ENCODE assay signal across 11 cellular contexts in the genomic region with DNA sequence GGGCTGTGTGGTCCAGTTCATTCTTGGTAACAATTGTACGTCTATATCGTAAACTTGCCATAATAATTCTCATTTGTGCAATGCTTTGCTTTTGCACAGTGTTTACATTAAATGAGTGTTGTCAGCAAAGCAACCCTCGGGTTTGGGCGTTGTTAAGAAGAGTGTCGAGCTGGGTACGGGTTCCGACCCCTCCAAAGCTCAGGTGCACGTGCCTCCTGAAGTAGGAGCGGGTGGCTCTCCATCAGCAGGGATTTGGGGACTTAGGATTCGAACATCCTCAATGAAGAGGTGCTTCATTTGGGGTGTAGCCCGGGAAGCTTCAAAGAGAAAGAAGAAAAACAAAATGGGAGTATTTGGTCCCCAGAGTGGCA. TPM values are rescaled to one million over a fixed set of nuclear protein-coding genes. Genes with fewer than 3 reads are reported as not detected.
A peak's percentile ranks its signal among the peaks of the same experiment; 100 is the strongest.
DNase-seq lines count a peak whose midpoint lies in the region; ATAC-seq, FAIRE-seq and TF ChIP-seq lines count a peak whose summit lies in the region.
"Had no signal": no experiment of that assay in that cellular context is flagged by ENCODE, and none has a peak within 500 bp of the region (broad histone marks: within the 10 kb centered on the region; RNA-seq: fewer than 3 reads in every experiment).

No MANE protein-coding gene starts in this region.

- peaks cover 47% of the 10 kb centered on the region for H3K27me3 Mint-ChIP-seq in activated naive CD4-positive, alpha-beta T cell treated with anti-CD3 and anti-CD28 coated beads, Interleukin-2, amount 10 ng/mL, durations not matched to agents 7 days and 5 days
- H3K27me3 Mint-ChIP-seq in astrocyte (ENCODE audit: low read depth, unreplicated experiment) (no peaks in the 10 kb centered on the region), mesothelial cell of epicardium (ENCODE audit: low read depth) (peaks cover 16% of the 10 kb centered on the region)

- DNase-seq in activated naive CD4-positive, alpha-beta T cell treated with anti-CD3 and anti-CD28 coated beads, Interleukin-2, amount 10 ng/mL, durations not matched to agents 7 days and 5 days: no peak
- DNase-seq in activated naive CD4-positive, alpha-beta T cell treated with anti-CD3 and anti-CD28 coated beads, Interleukin-2, amount 50 U/mL, for 72 hours (ENCODE audit: low spot score in 2 of 2): no peak
- DNase-seq in astrocyte (ENCODE audit: low read depth) (no peak), mesothelial cell of epicardium (ENCODE audit: low spot score in 2 of 2, unreplicated experiment in 2 of 2) (no peak), tibial nerve (ENCODE audit: low spot score in 2 of 2) (no peak), AG08395 (ENCODE audit: low spot score) (no peak), cerebellar nuclear complex (lab: John Stamatoyannopoulos, UW) (no peak)
- DNase-seq: foreskin melanocyte, MM.1S had no signal

- WGBS in tibial nerve, 2 donors: 26 to 30% methylated on average over 11 of the region's 11 CpGs

- H3K27ac Mint-ChIP-seq in activated naive CD4-positive, alpha-beta T cell treated with anti-CD3 and anti-CD28 coated beads, Interleukin-2, amount 10 ng/mL, durations not matched to agents 7 days and 5 days: no peak overlapping the region
- H3K27ac Mint-ChIP-seq in activated naive CD4-positive, alpha-beta T cell treated with anti-CD3 and anti-CD28 coated beads, Interleukin-2, amount 50 U/mL, for 72 hours: no peak overlapping the region
- peak overlapping the region; percentile 80 for H3K27ac Mint-ChIP-seq in astrocyte (ENCODE audit: unreplicated experiment)
- H3K27ac Mint-ChIP-seq in mesothelial cell of epicardium: no peak overlapping the region

- TF ChIP-seq EP300 in tibial nerve (IDR thresholded peaks at IDR 0.05): no peak

- H3K4me1 ChIP-seq in astrocyte (ENCODE audit: insufficient read depth, low read length): no peaks in the 10 kb centered on the region
- peaks cover 0 to 10% (median 0%) of the 10 kb centered on the region in 4 donors for H3K4me1 ChIP-seq in tibial nerve
- H3K4me1 ChIP-seq: right atrium auricular region had no signal

- peak overlapping the region; percentile 61 for H3K9ac ChIP-seq in astrocyte (ENCODE audit: low read length)

- no peak for TF ChIP-seq CTCF in astrocyte (IDR thresholded peaks at IDR 0.05; ENCODE audit: insufficient read depth, low read depth, low read length)
- TF ChIP-seq CTCF in mesothelial cell of epicardium (IDR thresholded peaks at IDR 0.05; ENCODE audit: unreplicated experiment): no peak
- TF ChIP-seq CTCF in tibial nerve (IDR thresholded peaks at IDR 0.05): no peak

- H3K4me2 ChIP-seq in astrocyte (ENCODE audit: low read length): peak overlapping the region; percentile 80

- CTCF ChIA-PET in activated naive CD4-positive, alpha-beta T cell treated with anti-CD3 and anti-CD28 coated beads, Interleukin-2, amount 10 ng/mL, durations not matched to agents 7 days and 5 days (lab: Charles Lee): interaction anchor here (1.3 kb wide), 2 partner anchors 16 to 49 kb away, joined by 3 to 4 read pairs; a partner anchor contains a TSS

- TF ChIP-seq POLR2A in tibial nerve (IDR thresholded peaks at IDR 0.05): no peak

- H3K79me2 ChIP-seq in astrocyte (ENCODE audit: insufficient read depth, low read length): no peaks in the 10 kb centered on the region

- peak overlapping the region; percentile 73 for H3K4me3 Mint-ChIP-seq in activated naive CD4-positive, alpha-beta T cell treated with anti-CD3 and anti-CD28 coated beads, Interleukin-2, amount 10 ng/mL, durations not matched to agents 7 days and 5 days
- H3K4me3 Mint-ChIP-seq in astrocyte (ENCODE audit: unreplicated experiment): peak overlapping the region; percentile 90
- peak overlapping the region; percentile 68 for H3K4me3 Mint-ChIP-seq in mesothelial cell of epicardium

- H3K4me3 ChIP-seq in astrocyte (ENCODE audit: insufficient read depth, low read depth, low read length) (peak overlapping the region; percentile 49), tibial nerve (peak overlapping the region; percentile 28 to 53 (median 46))

- no peak overlapping the region for H3K27ac ChIP-seq in astrocyte (ENCODE audit: low read depth, low read length)
- H3K27ac ChIP-seq in tibial nerve: peak overlapping the region in 3 of 4 donors; percentile 32 to 72 (median 70)

- H3K4me1 Mint-ChIP-seq in activated naive CD4-positive, alpha-beta T cell treated with anti-CD3 and anti-CD28 coated beads, Interleukin-2, amount 10 ng/mL, durations not matched to agents 7 days and 5 days: peaks cover 13% of the 10 kb centered on the region
- H3K4me1 Mint-ChIP-seq in astrocyte (ENCODE audit: low read depth, unreplicated experiment) (no peaks in the 10 kb centered on the region), mesothelial cell of epicardium (no peaks in the 10 kb centered on the region)

- no peaks in the 10 kb centered on the region for H3K27me3 ChIP-seq in astrocyte (ENCODE audit: insufficient read depth, low read length)
- H3K27me3 ChIP-seq in tibial nerve: no peaks in the 10 kb centered on the region

- H3K9me3 ChIP-seq in astrocyte (ENCODE audit: insufficient read depth, low read depth, low read length) (no peaks in the 10 kb centered on the region), tibial nerve (peaks cover 0 to 5% (median 0%) of the 10 kb centered on the region in 4 donors)
- H3K9me3 ChIP-seq: right atrium auricular region had no signal

- H3K9me3 Mint-ChIP-seq in activated naive CD4-positive, alpha-beta T cell treated with anti-CD3 and anti-CD28 coated beads, Interleukin-2, amount 10 ng/mL, durations not matched to agents 7 days and 5 days: no peaks in the 10 kb centered on the region
- H3K9me3 Mint-ChIP-seq in activated naive CD4-positive, alpha-beta T cell treated with anti-CD3 and anti-CD28 coated beads, Interleukin-2, amount 50 U/mL, for 72 hours: no peaks in the 10 kb centered on the region
- H3K9me3 Mint-ChIP-seq in astrocyte (ENCODE audit: unreplicated experiment) (peaks cover 5% of the 10 kb centered on the region), mesothelial cell of epicardium (peaks cover 6% of the 10 kb centered on the region)

- no peaks in the 10 kb centered on the region for H3K36me3 ChIP-seq in astrocyte (ENCODE audit: insufficient read depth, low read length)
- no peaks in the 10 kb centered on the region for H3K36me3 ChIP-seq in tibial nerve
- H3K36me3 ChIP-seq: right atrium auricular region had no signal

- H2AFZ ChIP-seq in astrocyte (ENCODE audit: low read depth, low read length): peak overlapping the region; percentile 73

- H3K36me3 Mint-ChIP-seq in activated naive CD4-positive, alpha-beta T cell treated with anti-CD3 and anti-CD28 coated beads, Interleukin-2, amount 10 ng/mL, durations not matched to agents 7 days and 5 days: no peaks in the 10 kb centered on the region
- peaks cover 0 to 10% of the 10 kb centered on the region in 2 donors for H3K36me3 Mint-ChIP-seq in activated naive CD4-positive, alpha-beta T cell treated with anti-CD3 and anti-CD28 coated beads, Interleukin-2, amount 50 U/mL, for 72 hours
- H3K36me3 Mint-ChIP-seq in astrocyte (ENCODE audit: low read depth, unreplicated experiment) (no peaks in the 10 kb centered on the region), mesothelial cell of epicardium (no peaks in the 10 kb centered on the region)

- no peak for ATAC-seq in activated naive CD4-positive, alpha-beta T cell treated with anti-CD3 and anti-CD28 coated beads, Interleukin-2, amount 50 U/mL, for 72 hours
- ATAC-seq in HG03521 (IDR thresholded peaks at IDR 0.05; ENCODE audit: unreplicated experiment): no peak

- no peaks in the 10 kb centered on the region for H4K20me1 ChIP-seq in astrocyte (ENCODE audit: insufficient read depth, low read length)

- FAIRE-seq in astrocyte (lab: Jason Lieb, UNC): no peak

RNA-seq across cellular contexts. Expression of a gene that starts 1.0 kb away (rescaled TPM):
- total RNA-seq in activated naive CD4-positive, alpha-beta T cell treated with anti-CD3 and anti-CD28 coated beads, Interleukin-2, amount 50 U/mL, for 72 hours: under 1 TPM in 1 of 2 donors, not detected in 1; 0.10 TPM
- total RNA-seq in astrocyte (20.6 and 31.0 TPM in 2 replicates), mesothelial cell of epicardium (0.91 to 1.2 TPM (median 1.1 TPM) in 3 replicates), tibial nerve (10 to 100 TPM in 1 of 4 donors, 1 to 10 TPM in 3; 3.9 to 17.4 (median 6.9) TPM)

RNA-seq across cellular contexts. Expression of a gene that starts 16.3 kb away (rescaled TPM):
- not detected for total RNA-seq in activated naive CD4-positive, alpha-beta T cell treated with anti-CD3 and anti-CD28 coated beads, Interleukin-2, amount 50 U/mL, for 72 hours
- not detected in 2 replicates for total RNA-seq in astrocyte
- total RNA-seq in mesothelial cell of epicardium: not detected in 3 replicates
- total RNA-seq in tibial nerve: not detected
- total RNA-seq: right atrium auricular region had no signal

RNA-seq across cellular contexts. Expression of a gene that starts 34.1 kb away (rescaled TPM):
- not detected for total RNA-seq in activated naive CD4-positive, alpha-beta T cell treated with anti-CD3 and anti-CD28 coated beads, Interleukin-2, amount 50 U/mL, for 72 hours
- total RNA-seq in astrocyte (not detected in 2 replicates), mesothelial cell of epicardium (not detected in 3 replicates), tibial nerve (not detected)
- total RNA-seq: right atrium auricular region had no signal

RNA-seq across cellular contexts. Expression of a gene that starts 37.4 kb away (rescaled TPM):
- not detected for total RNA-seq in activated naive CD4-positive, alpha-beta T cell treated with anti-CD3 and anti-CD28 coated beads, Interleukin-2, amount 50 U/mL, for 72 hours
- 4.0 and 5.9 TPM in 2 replicates for total RNA-seq in astrocyte
- total RNA-seq in mesothelial cell of epicardium: 0.32 to 0.63 TPM (median 0.55 TPM) in 3 replicates
- 1 to 10 TPM; 1.5 to 6.9 (median 2.3) TPM for total RNA-seq in tibial nerve
